ENCODE assay signal across 8 cellular contexts in genomic region chr3:179347383-179348194, GRCh38. TPM values are rescaled to one million over a fixed set of nuclear protein-coding genes. Genes with fewer than 3 reads are reported as not detected.
A peak's percentile ranks its signal among the peaks of the same experiment; 100 is the strongest.
DNase-seq lines count a peak whose midpoint lies in the region; ATAC-seq, FAIRE-seq and TF ChIP-seq lines count a peak whose summit lies in the region.

TSS of gene MFN1 (plus strand) at chr3:179347709. CDS start at chr3:179348852, 1,143 bp downstream.

- 0 to 1% methylated on average over 55 to 60 of the region's 60 CpGs for WGBS in pancreas, 2 donors

- H3K27ac ChIP-seq in pancreas (peak within 1 kb of the TSS; percentile 74 to 85 (median 78)), tibial artery (peak within 1 kb of the TSS; percentile 78 to 92)

- H3K4me3 ChIP-seq in GM12865 (ENCODE audit: low read depth, low read length) (peak within 1 kb of the TSS; percentile 89), pancreas (peak within 1 kb of the TSS; percentile 72 to 77 (median 75)), tibial artery (peak within 1 kb of the TSS; percentile 66 to 69)

- FAIRE-seq in pancreas (lab: Jason Lieb, UNC): peak; percentile 86

- no peaks in the 10 kb centered on the region for H3K9me3 Mint-ChIP-seq in activated naive CD8-positive, alpha-beta T cell treated with anti-CD3 and anti-CD28 coated beads, Interleukin-2, amount 50 U/mL, for 24 hours

- DNase-seq in GM12865 (ENCODE audit: low read depth) (peak; percentile 95), NCI-H1417 treated with DMSO at 0.1 percent for 48 hours (lab: John Stamatoyannopoulos, UW) (peak; percentile 92), SW480 (ENCODE audit: low spot score) (peak; percentile 97), Right ventricle myocardium superior (peak; percentile 97), pancreas (peak; percentile 87 to 95 (median 94)), tibial artery (peak; percentile 97 to 98)
- peak; percentile 86 for DNase-seq in activated naive CD8-positive, alpha-beta T cell treated with anti-CD3 and anti-CD28 coated beads, Interleukin-2, amount 50 U/mL, for 24 hours

- H3K36me3 ChIP-seq in pancreas: peaks cover 0 to 9% (median 0%) of the 10 kb centered on the region in 3 donors
- H3K36me3 ChIP-seq in tibial artery: peaks cover 6 to 18% (median 14%) of the 10 kb centered on the region in 3 donors

- no peaks in the 10 kb centered on the region for H3K9me3 ChIP-seq in pancreas
- no peaks in the 10 kb centered on the region for H3K9me3 ChIP-seq in tibial artery

- ATAC-seq in HG02763 (IDR thresholded peaks at IDR 0.05; ENCODE audit: unreplicated experiment): peak; percentile 95
- peak; percentile 98 for ATAC-seq in activated naive CD8-positive, alpha-beta T cell treated with anti-CD3 and anti-CD28 coated beads, Interleukin-2, amount 50 U/mL, for 24 hours
- ATAC-seq in Right ventricle myocardium superior (ENCODE audit: poor library complexity): peak; percentile 98
- ATAC-seq in pancreas: peak; percentile 98 to 100 (median 98)

- peak within 1 kb of the TSS; percentile 97 for H3K27ac Mint-ChIP-seq in activated naive CD8-positive, alpha-beta T cell treated with anti-CD3 and anti-CD28 coated beads, Interleukin-2, amount 50 U/mL, for 24 hours

- no peak for TF ChIP-seq CTCF in GM12865 (IDR thresholded peaks at IDR 0.05; ENCODE audit: insufficient read depth, low read depth, low read length, missing control alignments)
- no peak for TF ChIP-seq CTCF in pancreas (IDR thresholded peaks at IDR 0.05)
- no peak for TF ChIP-seq CTCF in tibial artery (IDR thresholded peaks at IDR 0.05)

- H3K27me3 Mint-ChIP-seq in activated naive CD8-positive, alpha-beta T cell treated with anti-CD3 and anti-CD28 coated beads, Interleukin-2, amount 50 U/mL, for 24 hours: no peaks in the 10 kb centered on the region

- H3K27me3 ChIP-seq in pancreas (no peaks in the 10 kb centered on the region), tibial artery (no peaks in the 10 kb centered on the region)

- peaks cover 29% of the 10 kb centered on the region for H3K4me1 Mint-ChIP-seq in activated naive CD8-positive, alpha-beta T cell treated with anti-CD3 and anti-CD28 coated beads, Interleukin-2, amount 50 U/mL, for 24 hours

- peaks cover 19% of the 10 kb centered on the region for H3K36me3 Mint-ChIP-seq in activated naive CD8-positive, alpha-beta T cell treated with anti-CD3 and anti-CD28 coated beads, Interleukin-2, amount 50 U/mL, for 24 hours (ENCODE audit: low read depth)

- peak within 1 kb of the TSS; percentile 99 for H3K4me3 Mint-ChIP-seq in activated naive CD8-positive, alpha-beta T cell treated with anti-CD3 and anti-CD28 coated beads, Interleukin-2, amount 50 U/mL, for 24 hours

- H3K4me1 ChIP-seq in pancreas (peaks cover 0 to 10% (median 6%) of the 10 kb centered on the region in 3 donors), tibial artery (peaks cover 0 to 26% (median 12%) of the 10 kb centered on the region in 4 donors)

- intact Hi-C loops in Right ventricle myocardium superior (cut with DNase I) (no loop called here), pancreas (cut with DNase I) (no loop called here), tibial artery (cut with DNase I; ENCODE audit: low total_unique reads) (loop anchor here (10.0 kb wide), 1 partner anchor 217 kb away; the partner anchor contains the start of gene ACTL6A)

RNA-seq across cellular contexts. Expression of gene MFN1, which starts in this region (rescaled TPM):
- 67.6 TPM for total RNA-seq in Right ventricle myocardium superior
- 10 to 100 TPM; 29.5 to 44.4 (median 35.2) TPM for total RNA-seq in pancreas
- polyA plus RNA-seq in pancreas: 10 to 100 TPM; 12.6 to 24.5 TPM

Comparison
In these comparisons a context has a peak if more than half of its experiments do, and no peak if none do; other contexts are left out.
1. Peak in every context shown above with its lines: DNase-seq, ATAC-seq, H3K4me3 ChIP-seq and H3K27ac ChIP-seq.